In genomic region chr5:118924006-118924389, GRCh38 we compare ENCODE assay signal across 22 cellular contexts.
"Had no signal": no experiment of that assay in that cellular context is flagged by ENCODE, and none has a peak within 500 bp of the region (broad histone marks: within the 10 kb centered on the region; RNA-seq: fewer than 3 reads in every experiment).

No MANE protein-coding gene starts in this region.

- H3K4me3 ChIP-seq: colonic mucosa, testis, transverse colon had no signal

- H3K9me3 ChIP-seq: colonic mucosa, testis, transverse colon had no signal

- ATAC-seq: esophagus mucosa; left cardiac atrium; naive thymus-derived CD8-positive, alpha-beta T cell; right cardiac atrium; stimulated activated naive CD8-positive, alpha-beta T cell treated with anti-CD3 and anti-CD28 coated beads, Interleukin-15, Interleukin-2, amounts not matched to agents 100 U/mL and 50 U/mL, for 24 hours had no signal

- FAIRE-seq: keratinocyte, urothelium cell line had no signal

- H3K27me3 ChIP-seq: colonic mucosa, testis, transverse colon had no signal

- H3K36me3 ChIP-seq: colonic mucosa, transverse colon had no signal

- H3K27ac ChIP-seq: colonic mucosa, testis, transverse colon had no signal

- H3K4me1 ChIP-seq: colonic mucosa, testis, transverse colon had no signal

- DNase-seq: activated CD4-positive, alpha-beta T cell treated with anti-CD3 and anti-CD28 coated beads for 48 hours; activated CD4-positive, alpha-beta T cell treated with anti-CD3 and anti-CD28 coated beads, Interleukin-2, amount 50 U/mL, for 48 hours; activated CD8-positive, alpha-beta memory T cell treated with anti-CD3 and anti-CD28 coated beads for 24 hours; activated effector memory CD4-positive, alpha-beta T cell treated with Interleukin-2 at 50 U/mL for 16 hours; activated naive CD4-positive, alpha-beta T cell treated with Interleukin-2 at 50 U/mL for 16 hours; anterior cingulate cortex; colonic mucosa; effector memory CD4-positive, alpha-beta T cell; foreskin fibroblast; head of caudate nucleus; hippocampal formation; left cardiac atrium; naive thymus-derived CD8-positive, alpha-beta T cell; right cardiac atrium; stimulated activated CD4-positive, alpha-beta T cell treated with anti-CD3 and anti-CD28 coated beads, Interleukin-12 subunit alpha, Interleukin-12 subunit beta, amount 100 ng/mL, for 4 hours; stimulated activated CD4-positive, alpha-beta T cell treated with anti-CD3 and anti-CD28 coated beads, Interleukin-4, amount 100 ng/mL, for 1 hour; stimulated activated naive CD8-positive, alpha-beta T cell treated with anti-CD3 and anti-CD28 coated beads, Interleukin-15, Interleukin-2, amounts not matched to agents 100 U/mL and 50 U/mL, for 24 hours; transverse colon had no signal
